In the genomic region with DNA sequence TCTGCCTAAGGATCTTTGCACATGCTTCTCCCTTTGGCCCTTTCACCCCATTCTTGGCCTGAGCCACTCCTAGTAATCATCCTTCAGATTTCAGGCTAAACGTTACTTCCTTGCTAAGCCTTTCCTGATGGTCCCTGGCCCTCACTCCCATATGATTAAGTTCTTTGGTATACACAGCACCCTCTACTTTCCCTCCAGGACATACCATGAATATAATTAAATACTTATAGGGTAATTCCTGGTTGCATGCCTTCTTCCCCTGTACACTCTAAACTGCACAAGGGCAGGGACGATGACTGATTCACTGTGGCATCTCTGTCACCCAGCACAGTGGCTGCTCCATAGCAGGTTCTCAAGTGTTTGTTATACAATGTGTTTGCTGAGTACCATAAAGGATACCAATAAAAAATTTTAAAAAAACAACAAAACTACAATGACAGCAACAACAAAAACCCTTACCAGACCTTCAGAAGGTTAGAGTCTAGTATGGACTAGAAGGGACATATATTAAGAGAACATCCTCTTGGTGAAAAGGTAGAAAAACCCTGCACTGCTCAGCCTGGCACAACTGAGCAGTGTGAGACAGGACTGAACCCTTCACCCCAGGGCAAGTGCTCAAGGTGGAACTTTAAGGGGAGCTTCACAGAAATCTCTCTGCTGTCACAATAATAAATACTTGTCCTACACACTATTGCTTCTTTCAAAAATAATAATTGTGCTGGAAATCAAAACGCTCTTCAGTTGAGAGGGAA, we compare ENCODE assay signal across 10 cellular contexts.
DNase-seq lines count a peak whose midpoint lies in the region; ATAC-seq and TF ChIP-seq lines count a peak whose summit lies in the region.
"Had no signal": no experiment of that assay in that cellular context is flagged by ENCODE, and none has a peak within 500 bp of the region (broad histone marks: within the 10 kb centered on the region; RNA-seq: fewer than 3 reads in every experiment).

No MANE protein-coding gene starts in this region.

- no peaks in the 10 kb centered on the region for H3K27me3 Mint-ChIP-seq in activated T-helper 17 cell treated with anti-CD3 and anti-CD28 coated beads, Interleukin-2, amount 50 U/mL, for 72 hours

- peaks cover 68% of the 10 kb centered on the region for H3K4me1 Mint-ChIP-seq in activated T-helper 17 cell treated with anti-CD3 and anti-CD28 coated beads, Interleukin-2, amount 50 U/mL, for 72 hours

- ATAC-seq in Right ventricle myocardium inferior (peak; percentile 67), GM21390 (IDR thresholded peaks at IDR 0.05; ENCODE audit: unreplicated experiment) (no peak)
- peak; percentile 54 for ATAC-seq in activated T-helper 17 cell treated with anti-CD3 and anti-CD28 coated beads, Interleukin-2, amount 50 U/mL, for 72 hours (replicated peaks)

- H3K9me3 ChIP-seq in right atrium auricular region = no peaks in the 10 kb centered on the region

- intact Hi-C loops in Right ventricle myocardium inferior (cut with DNase I) = loop anchor here (10.0 kb wide), 1 partner anchor 247 kb away; no protein-coding TSS in a partner anchor

- H3K36me3 ChIP-seq in right atrium auricular region = no peaks in the 10 kb centered on the region

- no peak overlapping the region for H3K27ac ChIP-seq in right atrium auricular region
- H3K27ac ChIP-seq: C4-2B had no signal

- peaks cover 0 to 43% of the 10 kb centered on the region in 2 donors for H3K4me1 ChIP-seq in right atrium auricular region

- no peak for TF ChIP-seq CTCF in right atrium auricular region (IDR thresholded peaks at IDR 0.05)

- peak overlapping the region; percentile 7 for H3K4me3 Mint-ChIP-seq in activated T-helper 17 cell treated with anti-CD3 and anti-CD28 coated beads, Interleukin-2, amount 50 U/mL, for 72 hours

- no peaks in the 10 kb centered on the region for H3K9me3 Mint-ChIP-seq in activated T-helper 17 cell treated with anti-CD3 and anti-CD28 coated beads, Interleukin-2, amount 50 U/mL, for 72 hours

- DNase-seq in Right ventricle myocardium inferior (ENCODE audit: missing footprints) (no peak), right atrium auricular region (ENCODE audit: low spot score) (no peak), iris pigment epithelial cell (ENCODE audit: low read depth) (peak; percentile 55), NOMO-1 (lab: John Stamatoyannopoulos, UW; ENCODE audit: unreplicated experiment in 2 of 2) (no peak), ecto neural progenitor cell (ENCODE audit: low spot score) (no peak)
- DNase-seq in stimulated activated CD4-positive, alpha-beta T cell treated with anti-CD3 and anti-CD28 coated beads, Interleukin-1b, Interleukin-23, amount 100 ng/mL, for 48 hours = no peak
- DNase-seq: erythroblast had no signal

- H3K27me3 ChIP-seq in right atrium auricular region = no peaks in the 10 kb centered on the region

- peaks cover 6% of the 10 kb centered on the region for H3K36me3 Mint-ChIP-seq in activated T-helper 17 cell treated with anti-CD3 and anti-CD28 coated beads, Interleukin-2, amount 50 U/mL, for 72 hours (ENCODE audit: low read depth)

- H3K27ac Mint-ChIP-seq in activated T-helper 17 cell treated with anti-CD3 and anti-CD28 coated beads, Interleukin-2, amount 50 U/mL, for 72 hours = peak overlapping the region; percentile 18

- H3K4me3 ChIP-seq in right atrium auricular region = no peak overlapping the region
